Comparison of ENCODE assay signal across 8 cellular contexts in genomic region chr2:231361701-231362588, GRCh38. TPM values are rescaled to one million over a fixed set of nuclear protein-coding genes. Genes with fewer than 3 reads are reported as not detected.
DNase-seq lines count a peak whose midpoint lies in the region; ATAC-seq and TF ChIP-seq lines count a peak whose summit lies in the region.

No MANE protein-coding gene starts in this region.

- DNase-seq in GM10266 (ENCODE audit: extremely low spot score) (peak; percentile 89), NCI-H1092 (lab: John Stamatoyannopoulos, UW) (no peak), DMS 273 treated with DMSO at 0.1 percent for 48 hours (lab: John Stamatoyannopoulos, UW) (no peak), putamen (ENCODE audit: low spot score) (no peak)
- DNase-seq in activated T-helper 2 cell treated with anti-CD3 and anti-CD28 coated beads, Interferon-gamma antibody, Interleukin-2, Interleukin-4, amounts not matched to agents 10 μg/mL and 5 μg/mL and 100 μg/mL, durations not matched to agents 14 hours and 24 hours and 36 hours (ENCODE audit: low spot score): no peak
- DNase-seq in stimulated activated naive B cell treated with anti-CD40 and anti-IgM and Interleukin-4, amounts not matched to agents 10 μg/mL and 1 μg/mL and 100 μg/mL, for 72 hours: peak; percentile 41

- peak; percentile 40 for TF ChIP-seq CTCF in GM10266 (IDR thresholded peaks at IDR 0.05; ENCODE audit: control insufficient read depth, insufficient read depth, low read depth, missing control alignments)

- intact Hi-C loops in activated T-helper 2 cell treated with anti-CD3 and anti-CD28 coated beads, Interferon-gamma antibody, Interleukin-2, Interleukin-4, amounts not matched to agents 10 μg/mL and 5 μg/mL and 100 μg/mL, durations not matched to agents 14 hours and 24 hours and 36 hours (cut with micrococcal nuclease): no loop called here

- H3K27ac Mint-ChIP-seq in activated T-helper 2 cell treated with anti-CD3 and anti-CD28 coated beads, Interferon-gamma antibody, Interleukin-2, Interleukin-4, amounts not matched to agents 10 μg/mL and 5 μg/mL and 100 μg/mL, durations not matched to agents 14 hours and 24 hours and 36 hours: peak overlapping the region; percentile 38
- H3K27ac Mint-ChIP-seq in stimulated activated naive B cell treated with anti-CD40 and anti-IgM and Interleukin-4, amounts not matched to agents 10 μg/mL and 1 μg/mL and 100 μg/mL, for 72 hours: peak overlapping the region; percentile 88

- H3K9me3 Mint-ChIP-seq in activated T-helper 2 cell treated with anti-CD3 and anti-CD28 coated beads, Interferon-gamma antibody, Interleukin-2, Interleukin-4, amounts not matched to agents 10 μg/mL and 5 μg/mL and 100 μg/mL, durations not matched to agents 14 hours and 24 hours and 36 hours: no peaks in the 10 kb centered on the region
- H3K9me3 Mint-ChIP-seq in stimulated activated naive B cell treated with anti-CD40 and anti-IgM and Interleukin-4, amounts not matched to agents 10 μg/mL and 1 μg/mL and 100 μg/mL, for 72 hours: peaks cover 0 to 6% of the 10 kb centered on the region in 2 donors

- no peak overlapping the region for H3K4me3 Mint-ChIP-seq in activated T-helper 2 cell treated with anti-CD3 and anti-CD28 coated beads, Interferon-gamma antibody, Interleukin-2, Interleukin-4, amounts not matched to agents 10 μg/mL and 5 μg/mL and 100 μg/mL, durations not matched to agents 14 hours and 24 hours and 36 hours (ENCODE audit: low read depth)
- H3K4me3 Mint-ChIP-seq in stimulated activated naive B cell treated with anti-CD40 and anti-IgM and Interleukin-4, amounts not matched to agents 10 μg/mL and 1 μg/mL and 100 μg/mL, for 72 hours: peak overlapping the region; percentile 37 to 41

- ATAC-seq in GM19452 (IDR thresholded peaks at IDR 0.05; ENCODE audit: unreplicated experiment) (peak; percentile 96), HG03378 (IDR thresholded peaks at IDR 0.05; ENCODE audit: unreplicated experiment) (peak; percentile 93)
- peak; percentile 96 to 97 for ATAC-seq in stimulated activated naive B cell treated with anti-CD40 and anti-IgM and Interleukin-4, amounts not matched to agents 10 μg/mL and 1 μg/mL and 100 μg/mL, for 72 hours (replicated peaks)

- H3K4me1 Mint-ChIP-seq in activated T-helper 2 cell treated with anti-CD3 and anti-CD28 coated beads, Interferon-gamma antibody, Interleukin-2, Interleukin-4, amounts not matched to agents 10 μg/mL and 5 μg/mL and 100 μg/mL, durations not matched to agents 14 hours and 24 hours and 36 hours (ENCODE audit: low read depth): peaks cover 11% of the 10 kb centered on the region
- H3K4me1 Mint-ChIP-seq in stimulated activated naive B cell treated with anti-CD40 and anti-IgM and Interleukin-4, amounts not matched to agents 10 μg/mL and 1 μg/mL and 100 μg/mL, for 72 hours: peaks cover 22 to 35% of the 10 kb centered on the region in 2 donors

- H3K27me3 Mint-ChIP-seq in activated T-helper 2 cell treated with anti-CD3 and anti-CD28 coated beads, Interferon-gamma antibody, Interleukin-2, Interleukin-4, amounts not matched to agents 10 μg/mL and 5 μg/mL and 100 μg/mL, durations not matched to agents 14 hours and 24 hours and 36 hours (ENCODE audit: low read depth): no peaks in the 10 kb centered on the region
- no peaks in the 10 kb centered on the region for H3K27me3 Mint-ChIP-seq in stimulated activated naive B cell treated with anti-CD40 and anti-IgM and Interleukin-4, amounts not matched to agents 10 μg/mL and 1 μg/mL and 100 μg/mL, for 72 hours

- H3K36me3 Mint-ChIP-seq in activated T-helper 2 cell treated with anti-CD3 and anti-CD28 coated beads, Interferon-gamma antibody, Interleukin-2, Interleukin-4, amounts not matched to agents 10 μg/mL and 5 μg/mL and 100 μg/mL, durations not matched to agents 14 hours and 24 hours and 36 hours (ENCODE audit: low read depth): no peaks in the 10 kb centered on the region
- H3K36me3 Mint-ChIP-seq in stimulated activated naive B cell treated with anti-CD40 and anti-IgM and Interleukin-4, amounts not matched to agents 10 μg/mL and 1 μg/mL and 100 μg/mL, for 72 hours: peaks cover 30 to 31% of the 10 kb centered on the region in 2 donors

RNA-seq across cellular contexts. Expression of gene B3GNT7, which starts 33.6 kb away (rescaled TPM):
- 0.05 and 0.09 TPM in 2 replicates for total RNA-seq in activated T-helper 2 cell treated with anti-CD3 and anti-CD28 coated beads, Interferon-gamma antibody, Interleukin-2, Interleukin-4, amounts not matched to agents 10 μg/mL and 5 μg/mL and 100 μg/mL, durations not matched to agents 14 hours and 24 hours and 36 hours

Comparison
In these comparisons a context has a peak if more than half of its experiments do, and no peak if none do; other contexts are left out.
1. DNase-seq: peak in GM10266 (single experiment) and stimulated activated naive B cell treated with anti-CD40 and anti-IgM and Interleukin-4, amounts not matched to agents 10 μg/mL and 1 μg/mL and 100 μg/mL, for 72 hours (single experiment); none in activated T-helper 2 cell treated with anti-CD3 and anti-CD28 coated beads, Interferon-gamma antibody, Interleukin-2, Interleukin-4, amounts not matched to agents 10 μg/mL and 5 μg/mL and 100 μg/mL, durations not matched to agents 14 hours and 24 hours and 36 hours (single experiment), NCI-H1092 (single experiment), DMS 273 treated with DMSO at 0.1 percent for 48 hours (single experiment) and putamen (single experiment).
2. Peak in every context shown above with its lines, with median percentiles within 50 percentile points of each other: ATAC-seq.